ENCODE assay signal across 1 cellular context in genomic region chr9:129317179-129318011, GRCh38.
TF ChIP-seq lines count a peak whose summit lies in the region.

No MANE protein-coding gene starts in this region.

TF ChIP-seq in K562, 482 proteins besides CTCF, POLR2A, EP300 and RAD21 (continued from another document):
- TF ChIP-seq AFF1 (IDR thresholded peaks at IDR 0.05; ENCODE audit: low read depth in 1 of 2, partially characterized antibody in 2 of 2): peak in 1 of 2 experiments; percentile 43
- TF ChIP-seq ZNF217 (CRISPR knock-in tag; IDR thresholded peaks at IDR 0.05): no peak
- TF ChIP-seq, protein P1, sequence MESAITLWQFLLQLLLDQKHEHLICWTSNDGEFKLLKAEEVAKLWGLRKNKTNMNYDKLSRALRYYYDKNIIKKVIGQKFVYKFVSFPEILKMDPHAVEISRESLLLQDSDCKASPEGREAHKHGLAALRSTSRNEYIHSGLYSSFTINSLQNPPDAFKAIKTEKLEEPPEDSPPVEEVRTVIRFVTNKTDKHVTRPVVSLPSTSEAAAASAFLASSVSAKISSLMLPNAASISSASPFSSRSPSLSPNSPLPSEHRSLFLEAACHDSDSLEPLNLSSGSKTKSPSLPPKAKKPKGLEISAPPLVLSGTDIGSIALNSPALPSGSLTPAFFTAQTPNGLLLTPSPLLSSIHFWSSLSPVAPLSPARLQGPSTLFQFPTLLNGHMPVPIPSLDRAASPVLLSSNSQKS (CRISPR knock-in tag; IDR thresholded peaks at IDR 0.05): no peak
- peak; percentile 96 for TF ChIP-seq USF2 (CRISPR knock-in tag; IDR thresholded peaks at IDR 0.05)
- no peak for TF ChIP-seq BDP1 (IDR thresholded peaks at IDR 0.05; ENCODE audit: insufficient read depth, insufficient read length)
- TF ChIP-seq HDAC6 (IDR thresholded peaks at IDR 0.05; ENCODE audit: low read depth, low read length): no peak
- TF ChIP-seq C11orf30 (IDR thresholded peaks at IDR 0.05; ENCODE audit: low read depth): no peak
- TF ChIP-seq SPI1 (IDR thresholded peaks at IDR 0.05; ENCODE audit: borderline replicate concordance, low read depth, low read length): 0 out of 2 replicates have a peak, but pooled peaks have one; percentile 1
- peak; percentile 91 for TF ChIP-seq HCFC1 (IDR thresholded peaks at IDR 0.05; ENCODE audit: low read depth, low read length)
- TF ChIP-seq SIX5 (IDR thresholded peaks at IDR 0.05; ENCODE audit: borderline replicate concordance in 1 of 2, insufficient read depth in 1 of 2, low read depth in 1 of 2, low read length in 2 of 2): peak; percentile 78 to 82
- no peak for TF ChIP-seq ZFP36 (IDR thresholded peaks at IDR 0.05; ENCODE audit: low read depth, low read length, partially characterized antibody)
- TF ChIP-seq STAT5B (CRISPR knock-in tag; IDR thresholded peaks at IDR 0.05): no peak
- TF ChIP-seq RAD51 (IDR thresholded peaks at IDR 0.05; ENCODE audit: borderline replicate concordance, low read depth): peak; percentile 94
- no peak for TF ChIP-seq MYBL2 (IDR thresholded peaks at IDR 0.05; ENCODE audit: low read depth)
- TF ChIP-seq MYBL2 (CRISPR knock-in tag; IDR thresholded peaks at IDR 0.05; ENCODE audit: borderline replicate concordance): no peak
- no peak for TF ChIP-seq ZBTB1 (CRISPR knock-in tag; IDR thresholded peaks at IDR 0.05; ENCODE audit: borderline replicate concordance, low read depth)
- no peak for TF ChIP-seq TCF15 (CRISPR knock-in tag; IDR thresholded peaks at IDR 0.05)
- no peak for TF ChIP-seq TAF1 (IDR thresholded peaks at IDR 0.05; ENCODE audit: control insufficient read depth, extremely low read depth, insufficient read depth, low read length, severe bottlenecking)
- TF ChIP-seq ZBTB8A (IDR thresholded peaks at IDR 0.05; ENCODE audit: partially characterized antibody): no peak
- TF ChIP-seq GATA2 (CRISPR knock-in tag; IDR thresholded peaks at IDR 0.05): no peak
- no peak for TF ChIP-seq TEAD1 (CRISPR knock-in tag; IDR thresholded peaks at IDR 0.05)
- peak; percentile 35; the same call in 1 of the 2 replicates for TF ChIP-seq NR2C1 (IDR thresholded peaks at IDR 0.05)
- TF ChIP-seq NR2C1 (tag; IDR thresholded peaks at IDR 0.05): peak; percentile 30; the same call in 1 of the 2 replicates
- TF ChIP-seq, protein P2, sequence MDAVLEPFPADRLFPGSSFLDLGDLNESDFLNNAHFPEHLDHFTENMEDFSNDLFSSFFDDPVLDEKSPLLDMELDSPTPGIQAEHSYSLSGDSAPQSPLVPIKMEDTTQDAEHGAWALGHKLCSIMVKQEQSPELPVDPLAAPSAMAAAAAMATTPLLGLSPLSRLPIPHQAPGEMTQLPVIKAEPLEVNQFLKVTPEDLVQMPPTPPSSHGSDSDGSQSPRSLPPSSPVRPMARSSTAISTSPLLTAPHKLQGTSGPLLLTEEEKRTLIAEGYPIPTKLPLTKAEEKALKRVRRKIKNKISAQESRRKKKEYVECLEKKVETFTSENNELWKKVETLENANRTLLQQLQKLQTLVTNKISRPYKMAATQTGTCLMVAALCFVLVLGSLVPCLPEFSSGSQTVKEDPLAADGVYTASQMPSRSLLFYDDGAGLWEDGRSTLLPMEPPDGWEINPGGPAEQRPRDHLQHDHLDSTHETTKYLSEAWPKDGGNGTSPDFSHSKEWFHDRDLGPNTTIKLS (IDR thresholded peaks at IDR 0.05; ENCODE audit: borderline replicate concordance, low read depth): peak; percentile 41; the same call in 1 of the 2 replicates
- TF ChIP-seq CBFA2T2 (conservative IDR thresholded peaks at IDR 0.05): peak; percentile 68
- peak; percentile 84 for TF ChIP-seq ZNF143 (CRISPR knock-in tag; IDR thresholded peaks at IDR 0.05)
- TF ChIP-seq NR2C2 (CRISPR knock-in tag; IDR thresholded peaks at IDR 0.05): no peak
- 0 out of 2 replicates have a peak, but pooled peaks have one; percentile 19 for TF ChIP-seq NR2C2 (tag; IDR thresholded peaks at IDR 0.05)
- peak; percentile 96 for TF ChIP-seq TOE1 (IDR thresholded peaks at IDR 0.05; ENCODE audit: borderline replicate concordance)
- no peak for TF ChIP-seq TOE1 (CRISPR knock-in tag; IDR thresholded peaks at IDR 0.05; ENCODE audit: borderline replicate concordance, low read depth)
- TF ChIP-seq BHLHE40 (IDR thresholded peaks at IDR 0.05; ENCODE audit: low read length): 0 out of 2 replicates have a peak, but pooled peaks have one; percentile 14
- TF ChIP-seq, protein P3, sequence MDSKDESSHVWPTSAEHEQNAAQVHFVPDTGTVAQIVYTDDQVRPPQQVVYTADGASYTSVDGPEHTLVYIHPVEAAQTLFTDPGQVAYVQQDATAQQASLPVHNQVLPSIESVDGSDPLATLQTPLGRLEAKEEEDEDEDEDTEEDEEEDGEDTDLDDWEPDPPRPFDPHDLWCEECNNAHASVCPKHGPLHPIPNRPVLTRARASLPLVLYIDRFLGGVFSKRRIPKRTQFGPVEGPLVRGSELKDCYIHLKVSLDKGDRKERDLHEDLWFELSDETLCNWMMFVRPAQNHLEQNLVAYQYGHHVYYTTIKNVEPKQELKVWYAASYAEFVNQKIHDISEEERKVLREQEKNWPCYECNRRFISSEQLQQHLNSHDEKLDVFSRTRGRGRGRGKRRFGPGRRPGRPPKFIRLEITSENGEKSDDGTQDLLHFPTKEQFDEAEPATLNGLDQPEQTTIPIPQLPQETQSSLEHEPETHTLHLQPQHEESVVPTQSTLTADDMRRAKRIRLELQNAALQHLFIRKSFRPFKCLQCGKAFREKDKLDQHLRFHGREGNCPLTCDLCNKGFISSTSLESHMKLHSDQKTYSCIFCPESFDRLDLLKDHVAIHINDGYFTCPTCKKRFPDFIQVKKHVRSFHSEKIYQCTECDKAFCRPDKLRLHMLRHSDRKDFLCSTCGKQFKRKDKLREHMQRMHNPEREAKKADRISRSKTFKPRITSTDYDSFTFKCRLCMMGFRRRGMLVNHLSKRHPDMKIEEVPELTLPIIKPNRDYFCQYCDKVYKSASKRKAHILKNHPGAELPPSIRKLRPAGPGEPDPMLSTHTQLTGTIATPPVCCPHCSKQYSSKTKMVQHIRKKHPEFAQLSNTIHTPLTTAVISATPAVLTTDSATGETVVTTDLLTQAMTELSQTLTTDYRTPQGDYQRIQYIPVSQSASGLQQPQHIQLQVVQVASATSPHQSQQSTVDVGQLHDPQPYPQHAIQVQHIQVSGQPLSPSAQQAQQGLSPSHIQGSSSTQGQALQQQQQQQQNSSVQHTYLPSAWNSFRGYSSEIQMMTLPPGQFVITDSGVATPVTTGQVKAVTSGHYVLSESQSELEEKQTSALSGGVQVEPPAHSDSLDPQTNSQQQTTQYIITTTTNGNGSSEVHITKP (IDR thresholded peaks at IDR 0.05; ENCODE audit: partially characterized antibody): no peak
- no peak for TF ChIP-seq KLF10 (CRISPR knock-in tag; IDR thresholded peaks at IDR 0.05)
- no peak for TF ChIP-seq CGGBP1 (CRISPR knock-in tag; IDR thresholded peaks at IDR 0.05)
- TF ChIP-seq ETS1 (conservative IDR thresholded peaks at IDR 0.05; ENCODE audit: control insufficient read depth, low read depth, low read length): peak; percentile 62; the same call in 1 of the 2 replicates
TF ChIP-seq in K562: peak in this region for 18.
